Comparison of ENCODE assay signal across 1 cellular context in the genomic region with DNA sequence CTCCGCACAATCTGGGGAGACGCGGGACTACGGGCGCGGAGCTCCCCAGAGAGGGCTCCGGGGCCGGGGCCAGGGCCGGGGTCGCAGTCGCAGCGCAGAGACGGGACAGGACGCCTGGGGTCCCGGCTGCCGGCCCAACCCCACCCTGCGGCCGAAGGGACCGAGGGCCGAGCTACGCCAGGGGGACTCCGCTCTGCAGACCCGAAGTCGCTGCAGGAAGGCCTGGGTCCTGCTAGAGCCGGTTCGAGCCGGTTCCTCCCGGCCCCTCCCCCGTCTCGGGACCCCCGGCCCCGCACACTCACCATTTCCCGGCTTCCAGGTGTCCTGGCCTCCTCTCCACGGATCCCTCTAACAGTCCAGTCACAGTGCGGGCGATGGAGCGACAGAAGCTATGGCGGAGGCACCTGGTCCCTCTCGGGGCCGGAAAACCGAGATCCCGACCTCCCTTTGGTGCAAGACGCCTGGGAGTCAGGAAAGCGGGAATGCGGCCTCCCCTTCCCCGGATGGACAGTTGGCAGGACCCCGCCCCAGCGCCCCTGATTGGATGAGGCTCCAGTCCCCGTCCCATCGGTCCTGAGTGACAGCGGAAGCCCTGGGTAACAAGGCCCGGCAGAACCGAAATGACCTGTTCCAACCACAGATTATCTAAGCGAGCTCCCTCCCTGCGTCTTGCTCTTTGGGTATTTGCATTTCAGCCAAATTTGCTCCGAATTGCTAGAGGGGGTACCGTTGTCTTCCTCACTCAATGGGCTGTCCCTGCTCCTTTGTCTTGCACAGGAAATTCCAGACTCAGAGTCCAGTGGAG.
TF ChIP-seq lines count a peak whose summit lies in the region.

A gene (minus strand): TSS at position 481 of the 805 bp plus-strand sequence. CDS start 176 bp downstream, at position 305.

TF ChIP-seq in HepG2, 621 proteins besides CTCF, POLR2A, EP300 and RAD21 (continued from another document and continues in another):
- TF ChIP-seq ZNF788 (CRISPR knock-in tag; IDR thresholded peaks at IDR 0.05; ENCODE audit: borderline replicate concordance), result peak; percentile 40; the same call in 1 of the 2 replicates
- TF ChIP-seq ZNF343 (CRISPR knock-in tag; IDR thresholded peaks at IDR 0.05), result peak; percentile 89
- TF ChIP-seq GPN1 (CRISPR knock-in tag; IDR thresholded peaks at IDR 0.05; ENCODE audit: borderline replicate concordance), result no peak
- no peak for TF ChIP-seq ZNF83 (CRISPR knock-in tag; IDR thresholded peaks at IDR 0.05; ENCODE audit: borderline replicate concordance)
- no peak for TF ChIP-seq NR2F2 (IDR thresholded peaks at IDR 0.05; ENCODE audit: borderline replicate concordance, low read depth)
- no peak for TF ChIP-seq CEBPG (CRISPR knock-in tag; IDR thresholded peaks at IDR 0.05)
- TF ChIP-seq AGO1 (IDR thresholded peaks at IDR 0.05; ENCODE audit: low read depth, low read length, poor library complexity, severe bottlenecking), result no peak
- no peak for TF ChIP-seq TSC22D2 (CRISPR knock-in tag; IDR thresholded peaks at IDR 0.05; ENCODE audit: borderline replicate concordance)
- TF ChIP-seq ATAD3A (CRISPR knock-in tag; IDR thresholded peaks at IDR 0.05), result no peak
- TF ChIP-seq ZSCAN9 (CRISPR knock-in tag; IDR thresholded peaks at IDR 0.05; ENCODE audit: borderline replicate concordance), result no peak
- TF ChIP-seq CHD2 (IDR thresholded peaks at IDR 0.05; ENCODE audit: low read depth, low read length), result no peak
- TF ChIP-seq ARNTL (CRISPR knock-in tag; IDR thresholded peaks at IDR 0.05), result no peak
- TF ChIP-seq TEAD3 (CRISPR knock-in tag; optimal IDR thresholded peaks at IDR 0.05; ENCODE audit: borderline replicate concordance), result peak; percentile 34
- TF ChIP-seq, protein P1, sequence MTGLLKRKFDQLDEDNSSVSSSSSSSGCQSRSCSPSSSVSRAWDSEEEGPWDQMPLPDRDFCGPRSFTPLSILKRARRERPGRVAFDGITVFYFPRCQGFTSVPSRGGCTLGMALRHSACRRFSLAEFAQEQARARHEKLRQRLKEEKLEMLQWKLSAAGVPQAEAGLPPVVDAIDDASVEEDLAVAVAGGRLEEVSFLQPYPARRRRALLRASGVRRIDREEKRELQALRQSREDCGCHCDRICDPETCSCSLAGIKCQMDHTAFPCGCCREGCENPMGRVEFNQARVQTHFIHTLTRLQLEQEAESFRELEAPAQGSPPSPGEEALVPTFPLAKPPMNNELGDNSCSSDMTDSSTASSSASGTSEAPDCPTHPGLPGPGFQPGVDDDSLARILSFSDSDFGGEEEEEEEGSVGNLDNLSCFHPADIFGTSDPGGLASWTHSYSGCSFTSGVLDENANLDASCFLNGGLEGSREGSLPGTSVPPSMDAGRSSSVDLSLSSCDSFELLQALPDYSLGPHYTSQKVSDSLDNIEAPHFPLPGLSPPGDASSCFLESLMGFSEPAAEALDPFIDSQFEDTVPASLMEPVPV (CRISPR knock-in tag; IDR thresholded peaks at IDR 0.05), result peak; percentile 74; the same call in 1 of the 2 replicates
- no peak for TF ChIP-seq ZNF670 (CRISPR knock-in tag; IDR thresholded peaks at IDR 0.05; ENCODE audit: borderline replicate concordance)
- TF ChIP-seq SATB2 (CRISPR knock-in tag; IDR thresholded peaks at IDR 0.05), result no peak
- TF ChIP-seq, protein P2, sequence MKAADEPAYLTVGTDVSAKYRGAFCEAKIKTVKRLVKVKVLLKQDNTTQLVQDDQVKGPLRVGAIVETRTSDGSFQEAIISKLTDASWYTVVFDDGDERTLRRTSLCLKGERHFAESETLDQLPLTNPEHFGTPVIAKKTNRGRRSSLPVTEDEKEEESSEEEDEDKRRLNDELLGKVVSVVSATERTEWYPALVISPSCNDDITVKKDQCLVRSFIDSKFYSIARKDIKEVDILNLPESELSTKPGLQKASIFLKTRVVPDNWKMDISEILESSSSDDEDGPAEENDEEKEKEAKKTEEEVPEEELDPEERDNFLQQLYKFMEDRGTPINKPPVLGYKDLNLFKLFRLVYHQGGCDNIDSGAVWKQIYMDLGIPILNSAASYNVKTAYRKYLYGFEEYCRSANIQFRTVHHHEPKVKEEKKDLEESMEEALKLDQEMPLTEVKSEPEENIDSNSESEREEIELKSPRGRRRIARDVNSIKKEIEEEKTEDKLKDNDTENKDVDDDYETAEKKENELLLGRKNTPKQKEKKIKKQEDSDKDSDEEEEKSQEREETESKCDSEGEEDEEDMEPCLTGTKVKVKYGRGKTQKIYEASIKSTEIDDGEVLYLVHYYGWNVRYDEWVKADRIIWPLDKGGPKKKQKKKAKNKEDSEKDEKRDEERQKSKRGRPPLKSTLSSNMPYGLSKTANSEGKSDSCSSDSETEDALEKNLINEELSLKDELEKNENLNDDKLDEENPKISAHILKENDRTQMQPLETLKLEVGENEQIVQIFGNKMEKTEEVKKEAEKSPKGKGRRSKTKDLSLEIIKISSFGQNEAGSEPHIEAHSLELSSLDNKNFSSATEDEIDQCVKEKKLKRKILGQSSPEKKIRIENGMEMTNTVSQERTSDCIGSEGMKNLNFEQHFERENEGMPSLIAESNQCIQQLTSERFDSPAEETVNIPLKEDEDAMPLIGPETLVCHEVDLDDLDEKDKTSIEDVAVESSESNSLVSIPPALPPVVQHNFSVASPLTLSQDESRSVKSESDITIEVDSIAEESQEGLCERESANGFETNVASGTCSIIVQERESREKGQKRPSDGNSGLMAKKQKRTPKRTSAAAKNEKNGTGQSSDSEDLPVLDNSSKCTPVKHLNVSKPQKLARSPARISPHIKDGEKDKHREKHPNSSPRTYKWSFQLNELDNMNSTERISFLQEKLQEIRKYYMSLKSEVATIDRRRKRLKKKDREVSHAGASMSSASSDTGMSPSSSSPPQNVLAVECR (CRISPR knock-in tag; IDR thresholded peaks at IDR 0.05; ENCODE audit: borderline replicate concordance), result peak; percentile 88; the same call in 1 of the 2 replicates
- peak; percentile 37; the same call in 1 of the 2 replicates for TF ChIP-seq FOSL2 (CRISPR knock-in tag; IDR thresholded peaks at IDR 0.05)
- 0 out of 2 replicates have a peak, but pooled peaks have one; percentile 26 for TF ChIP-seq BRCA1 (CRISPR knock-in tag; IDR thresholded peaks at IDR 0.05)
- no peak for TF ChIP-seq ZFP82 (CRISPR knock-in tag; IDR thresholded peaks at IDR 0.05; ENCODE audit: borderline replicate concordance)
- peak; percentile 44; the same call in 1 of the 2 replicates for TF ChIP-seq REPIN1 (CRISPR knock-in tag; IDR thresholded peaks at IDR 0.05; ENCODE audit: borderline replicate concordance, low read depth)
- peak; percentile 60 for TF ChIP-seq HOXD1 (CRISPR knock-in tag; IDR thresholded peaks at IDR 0.05)
- TF ChIP-seq GABPB1 (CRISPR knock-in tag; IDR thresholded peaks at IDR 0.05), result peak; percentile 83
- no peak for TF ChIP-seq AGO2 (optimal IDR thresholded peaks at IDR 0.05; ENCODE audit: low read depth, low read length)
- TF ChIP-seq, protein P3, sequence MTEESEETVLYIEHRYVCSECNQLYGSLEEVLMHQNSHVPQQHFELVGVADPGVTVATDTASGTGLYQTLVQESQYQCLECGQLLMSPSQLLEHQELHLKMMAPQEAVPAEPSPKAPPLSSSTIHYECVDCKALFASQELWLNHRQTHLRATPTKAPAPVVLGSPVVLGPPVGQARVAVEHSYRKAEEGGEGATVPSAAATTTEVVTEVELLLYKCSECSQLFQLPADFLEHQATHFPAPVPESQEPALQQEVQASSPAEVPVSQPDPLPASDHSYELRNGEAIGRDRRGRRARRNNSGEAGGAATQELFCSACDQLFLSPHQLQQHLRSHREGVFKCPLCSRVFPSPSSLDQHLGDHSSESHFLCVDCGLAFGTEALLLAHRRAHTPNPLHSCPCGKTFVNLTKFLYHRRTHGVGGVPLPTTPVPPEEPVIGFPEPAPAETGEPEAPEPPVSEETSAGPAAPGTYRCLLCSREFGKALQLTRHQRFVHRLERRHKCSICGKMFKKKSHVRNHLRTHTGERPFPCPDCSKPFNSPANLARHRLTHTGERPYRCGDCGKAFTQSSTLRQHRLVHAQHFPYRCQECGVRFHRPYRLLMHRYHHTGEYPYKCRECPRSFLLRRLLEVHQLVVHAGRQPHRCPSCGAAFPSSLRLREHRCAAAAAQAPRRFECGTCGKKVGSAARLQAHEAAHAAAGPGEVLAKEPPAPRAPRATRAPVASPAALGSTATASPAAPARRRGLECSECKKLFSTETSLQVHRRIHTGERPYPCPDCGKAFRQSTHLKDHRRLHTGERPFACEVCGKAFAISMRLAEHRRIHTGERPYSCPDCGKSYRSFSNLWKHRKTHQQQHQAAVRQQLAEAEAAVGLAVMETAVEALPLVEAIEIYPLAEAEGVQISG (CRISPR knock-in tag; IDR thresholded peaks at IDR 0.05), result peak; percentile 67
- TF ChIP-seq, protein P4, sequence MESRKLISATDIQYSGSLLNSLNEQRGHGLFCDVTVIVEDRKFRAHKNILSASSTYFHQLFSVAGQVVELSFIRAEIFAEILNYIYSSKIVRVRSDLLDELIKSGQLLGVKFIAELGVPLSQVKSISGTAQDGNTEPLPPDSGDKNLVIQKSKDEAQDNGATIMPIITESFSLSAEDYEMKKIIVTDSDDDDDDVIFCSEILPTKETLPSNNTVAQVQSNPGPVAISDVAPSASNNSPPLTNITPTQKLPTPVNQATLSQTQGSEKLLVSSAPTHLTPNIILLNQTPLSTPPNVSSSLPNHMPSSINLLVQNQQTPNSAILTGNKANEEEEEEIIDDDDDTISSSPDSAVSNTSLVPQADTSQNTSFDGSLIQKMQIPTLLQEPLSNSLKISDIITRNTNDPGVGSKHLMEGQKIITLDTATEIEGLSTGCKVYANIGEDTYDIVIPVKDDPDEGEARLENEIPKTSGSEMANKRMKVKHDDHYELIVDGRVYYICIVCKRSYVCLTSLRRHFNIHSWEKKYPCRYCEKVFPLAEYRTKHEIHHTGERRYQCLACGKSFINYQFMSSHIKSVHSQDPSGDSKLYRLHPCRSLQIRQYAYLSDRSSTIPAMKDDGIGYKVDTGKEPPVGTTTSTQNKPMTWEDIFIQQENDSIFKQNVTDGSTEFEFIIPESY (CRISPR knock-in tag; IDR thresholded peaks at IDR 0.05), result no peak
- TF ChIP-seq SSRP1 (CRISPR knock-in tag; IDR thresholded peaks at IDR 0.05), result no peak
- peak; percentile 40; the same call in 1 of the 2 replicates for TF ChIP-seq ZNF263 (CRISPR knock-in tag; IDR thresholded peaks at IDR 0.05)
- TF ChIP-seq BCL6 (CRISPR knock-in tag; IDR thresholded peaks at IDR 0.05), result no peak; the same call in 1 of the 2 replicates
- TF ChIP-seq ZNF17 (CRISPR knock-in tag; IDR thresholded peaks at IDR 0.05), result no peak
- no peak for TF ChIP-seq SRSF1 (optimal IDR thresholded peaks at IDR 0.05; ENCODE audit: low read depth, low read length)
- TF ChIP-seq NFYC (CRISPR knock-in tag; IDR thresholded peaks at IDR 0.05), result peak; percentile 86
- TF ChIP-seq CBX5 (CRISPR knock-in tag; IDR thresholded peaks at IDR 0.05; ENCODE audit: borderline replicate concordance), result no peak
- TF ChIP-seq, protein P5, sequence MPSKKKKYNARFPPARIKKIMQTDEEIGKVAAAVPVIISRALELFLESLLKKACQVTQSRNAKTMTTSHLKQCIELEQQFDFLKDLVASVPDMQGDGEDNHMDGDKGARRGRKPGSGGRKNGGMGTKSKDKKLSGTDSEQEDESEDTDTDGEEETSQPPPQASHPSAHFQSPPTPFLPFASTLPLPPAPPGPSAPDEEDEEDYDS (CRISPR knock-in tag; IDR thresholded peaks at IDR 0.05), result peak; percentile 80
- TF ChIP-seq MTF1 (CRISPR knock-in tag; IDR thresholded peaks at IDR 0.05), result no peak
- TF ChIP-seq ZNF614 (CRISPR knock-in tag; IDR thresholded peaks at IDR 0.05; ENCODE audit: borderline replicate concordance), result no peak; the same call in 1 of the 2 replicates
- TF ChIP-seq, protein P6, sequence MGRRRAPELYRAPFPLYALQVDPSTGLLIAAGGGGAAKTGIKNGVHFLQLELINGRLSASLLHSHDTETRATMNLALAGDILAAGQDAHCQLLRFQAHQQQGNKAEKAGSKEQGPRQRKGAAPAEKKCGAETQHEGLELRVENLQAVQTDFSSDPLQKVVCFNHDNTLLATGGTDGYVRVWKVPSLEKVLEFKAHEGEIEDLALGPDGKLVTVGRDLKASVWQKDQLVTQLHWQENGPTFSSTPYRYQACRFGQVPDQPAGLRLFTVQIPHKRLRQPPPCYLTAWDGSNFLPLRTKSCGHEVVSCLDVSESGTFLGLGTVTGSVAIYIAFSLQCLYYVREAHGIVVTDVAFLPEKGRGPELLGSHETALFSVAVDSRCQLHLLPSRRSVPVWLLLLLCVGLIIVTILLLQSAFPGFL (CRISPR knock-in tag; IDR thresholded peaks at IDR 0.05), result no peak
- TF ChIP-seq, protein P7, sequence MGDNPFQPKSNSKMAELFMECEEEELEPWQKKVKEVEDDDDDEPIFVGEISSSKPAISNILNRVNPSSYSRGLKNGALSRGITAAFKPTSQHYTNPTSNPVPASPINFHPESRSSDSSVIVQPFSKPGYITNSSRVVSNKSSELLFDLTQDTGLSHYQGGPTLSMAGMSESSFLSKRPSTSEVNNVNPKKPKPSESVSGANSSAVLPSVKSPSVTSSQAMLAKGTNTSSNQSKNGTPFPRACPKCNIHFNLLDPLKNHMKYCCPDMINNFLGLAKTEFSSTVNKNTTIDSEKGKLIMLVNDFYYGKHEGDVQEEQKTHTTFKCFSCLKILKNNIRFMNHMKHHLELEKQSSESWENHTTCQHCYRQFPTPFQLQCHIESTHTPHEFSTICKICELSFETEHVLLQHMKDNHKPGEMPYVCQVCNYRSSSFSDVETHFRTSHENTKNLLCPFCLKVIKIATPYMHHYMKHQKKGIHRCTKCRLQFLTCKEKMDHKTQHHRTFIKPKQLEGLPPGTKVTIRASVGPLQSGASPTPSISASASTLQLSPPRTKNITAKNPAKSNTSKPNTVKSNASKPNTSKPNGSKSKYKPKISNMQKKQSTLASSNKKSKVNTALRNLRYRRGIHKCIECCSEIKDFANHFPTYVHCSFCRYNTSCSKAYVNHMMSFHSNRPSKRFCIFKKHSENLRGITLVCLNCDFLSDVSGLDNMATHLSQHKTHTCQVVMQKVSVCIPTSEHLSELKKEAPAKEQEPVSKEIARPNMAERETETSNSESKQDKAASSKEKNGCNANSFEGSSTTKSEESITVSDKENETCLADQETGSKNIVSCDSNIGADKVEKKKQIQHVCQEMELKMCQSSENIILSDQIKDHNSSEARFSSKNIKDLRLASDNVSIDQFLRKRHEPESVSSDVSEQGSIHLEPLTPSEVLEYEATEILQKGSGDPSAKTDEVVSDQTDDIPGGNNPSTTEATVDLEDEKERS (CRISPR knock-in tag; IDR thresholded peaks at IDR 0.05), result peak; percentile 89; the same call in 1 of the 2 replicates
- TF ChIP-seq ZFY (CRISPR knock-in tag; IDR thresholded peaks at IDR 0.05), result peak; percentile 84
- TF ChIP-seq ZNF790 (CRISPR knock-in tag; IDR thresholded peaks at IDR 0.05; ENCODE audit: borderline replicate concordance), result peak; percentile 64; the same call in 1 of the 2 replicates
- TF ChIP-seq ZNF766 (CRISPR knock-in tag; IDR thresholded peaks at IDR 0.05; ENCODE audit: borderline replicate concordance), result no peak
- TF ChIP-seq, protein P8, sequence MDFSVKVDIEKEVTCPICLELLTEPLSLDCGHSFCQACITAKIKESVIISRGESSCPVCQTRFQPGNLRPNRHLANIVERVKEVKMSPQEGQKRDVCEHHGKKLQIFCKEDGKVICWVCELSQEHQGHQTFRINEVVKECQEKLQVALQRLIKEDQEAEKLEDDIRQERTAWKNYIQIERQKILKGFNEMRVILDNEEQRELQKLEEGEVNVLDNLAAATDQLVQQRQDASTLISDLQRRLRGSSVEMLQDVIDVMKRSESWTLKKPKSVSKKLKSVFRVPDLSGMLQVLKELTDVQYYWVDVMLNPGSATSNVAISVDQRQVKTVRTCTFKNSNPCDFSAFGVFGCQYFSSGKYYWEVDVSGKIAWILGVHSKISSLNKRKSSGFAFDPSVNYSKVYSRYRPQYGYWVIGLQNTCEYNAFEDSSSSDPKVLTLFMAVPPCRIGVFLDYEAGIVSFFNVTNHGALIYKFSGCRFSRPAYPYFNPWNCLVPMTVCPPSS (IDR thresholded peaks at IDR 0.05), result no peak
- TF ChIP-seq MAZ (IDR thresholded peaks at IDR 0.05; ENCODE audit: borderline replicate concordance, low read depth, low read length), result 0 out of 2 replicates have a peak, but pooled peaks have one; percentile 24
- peak; percentile 65 for TF ChIP-seq MAZ (CRISPR knock-in tag; IDR thresholded peaks at IDR 0.05; ENCODE audit: low read depth)
- no peak for TF ChIP-seq EEA1 (CRISPR knock-in tag; IDR thresholded peaks at IDR 0.05; ENCODE audit: borderline replicate concordance)
